22 cellular contexts compared by ENCODE assay signal in genomic region chr2:144683063-144683740, GRCh38.
DNase-seq lines count a peak whose midpoint lies in the region; ATAC-seq and TF ChIP-seq lines count a peak whose summit lies in the region.
"Had no signal": no experiment of that assay in that cellular context is flagged by ENCODE, and none has a peak within 500 bp of the region (broad histone marks: within the 10 kb centered on the region; RNA-seq: fewer than 3 reads in every experiment).

No MANE protein-coding gene starts in this region.

- TF ChIP-seq CTCF in MCF 10A (IDR thresholded peaks at IDR 0.05; ENCODE audit: unreplicated experiment) (no peak), breast epithelium (IDR thresholded peaks at IDR 0.05) (no peak), foreskin keratinocyte (conservative IDR thresholded peaks at IDR 0.05) (no peak)

- H3K27me3 ChIP-seq in breast epithelium: no peaks in the 10 kb centered on the region
- no peaks in the 10 kb centered on the region for H3K27me3 ChIP-seq in foreskin keratinocyte
- H3K27me3 ChIP-seq: gastroesophageal sphincter, upper lobe of left lung had no signal

- H3K4me3 ChIP-seq in breast epithelium: no peak overlapping the region
- H3K4me3 ChIP-seq: gastroesophageal sphincter, upper lobe of left lung had no signal

- no peak overlapping the region for H3K4me3 Mint-ChIP-seq in MCF 10A (ENCODE audit: unreplicated experiment)
- no peak overlapping the region for H3K4me3 Mint-ChIP-seq in stimulated activated naive CD8-positive, alpha-beta T cell treated with anti-CD3 and anti-CD28 coated beads, Interleukin-15, amount 100 ng/mL, for 72 hours
- H3K4me3 Mint-ChIP-seq: activated T-cell treated with anti-CD3 and anti-CD28 coated beads, Interleukin-2, amount 50 U/mL, for 4 hours; mesothelial cell of epicardium; neural crest cell had no signal

- TF ChIP-seq POLR2A in breast epithelium (IDR thresholded peaks at IDR 0.05): no peak

- DNase-seq in MCF 10A (ENCODE audit: unreplicated experiment) (no peak), breast epithelium (ENCODE audit: low spot score in 2 of 2) (no peak), SIG-M5 (lab: John Stamatoyannopoulos, UW) (peak; percentile 36), foreskin keratinocyte (peak in 1 of 2 donors; percentile 45), NCI-H1694 (lab: John Stamatoyannopoulos, UW) (no peak), glomerular visceral epithelial cell (ENCODE audit: extremely low spot score) (no peak)
- DNase-seq in stimulated activated CD4-positive, alpha-beta T cell treated with anti-CD3 and anti-CD28 coated beads, Interleukin-4, amount 100 ng/mL, for 24 hours: no peak
- DNase-seq in stimulated activated naive CD8-positive, alpha-beta T cell treated with anti-CD3 and anti-CD28 coated beads, Interleukin-15, amount 100 ng/mL, for 72 hours: no peak
- DNase-seq: activated naive CD4-positive, alpha-beta T cell treated with Interleukin-2 at 50 U/mL for 16 hours; activated T-cell treated with anti-CD3 and anti-CD28 coated beads, Interleukin-2, amount 50 U/mL, for 4 hours; amygdala; C1 segment of cervical spinal cord; left cardiac atrium; SK-N-SH; stimulated activated CD4-positive, alpha-beta T cell treated with anti-CD3 and anti-CD28 coated beads, Interleukin-4, amount 100 ng/mL, for 4 hours; upper lobe of left lung had no signal

- H3K4me1 ChIP-seq in breast epithelium (no peaks in the 10 kb centered on the region), foreskin keratinocyte (peaks cover 8% of the 10 kb centered on the region)

- no peaks in the 10 kb centered on the region for H3K9me3 ChIP-seq in breast epithelium
- H3K9me3 ChIP-seq: gastroesophageal sphincter, SK-N-SH, upper lobe of left lung had no signal

- H3K36me3 Mint-ChIP-seq in MCF 10A (ENCODE audit: insufficient read depth, unreplicated experiment): no peaks in the 10 kb centered on the region
- H3K36me3 Mint-ChIP-seq: mesothelial cell of epicardium had no signal

- peaks cover 10% of the 10 kb centered on the region for H3K4me1 Mint-ChIP-seq in MCF 10A (ENCODE audit: insufficient read depth, unreplicated experiment)
- no peaks in the 10 kb centered on the region for H3K4me1 Mint-ChIP-seq in stimulated activated naive CD8-positive, alpha-beta T cell treated with anti-CD3 and anti-CD28 coated beads, Interleukin-15, amount 100 ng/mL, for 72 hours

- H3K27me3 Mint-ChIP-seq in MCF 10A (ENCODE audit: insufficient read depth, unreplicated experiment): no peaks in the 10 kb centered on the region
- H3K27me3 Mint-ChIP-seq in stimulated activated naive CD8-positive, alpha-beta T cell treated with anti-CD3 and anti-CD28 coated beads, Interleukin-15, amount 100 ng/mL, for 72 hours: peaks cover 12% of the 10 kb centered on the region

- H3K36me3 ChIP-seq in breast epithelium: no peaks in the 10 kb centered on the region
- H3K36me3 ChIP-seq: gastroesophageal sphincter, upper lobe of left lung had no signal

- CTCF ChIA-PET in MCF 10A (lab: Yijun Ruan, JAX): interaction anchor here (0.5 to 1.0 kb wide), 2 partner anchors 11 to 162 kb away, joined by 3 to 5 read pairs; no protein-coding TSS in a partner anchor

- intact Hi-C loops in MCF 10A (cut with micrococcal nuclease) (loop anchor here (5.0 kb wide), 1 partner anchor 1186 kb away; no protein-coding TSS in a partner anchor), breast epithelium (cut with DNase I; ENCODE audit: low total_unique reads) (no loop called here)

- POLR2A ChIA-PET in MCF 10A (lab: Yijun Ruan, JAX): interaction anchor here (0.9 to 2.3 kb wide), 2 partner anchors 17 to 23 kb away, joined by 3 to 18 read pairs; no protein-coding TSS in a partner anchor

- H3K9me3 Mint-ChIP-seq in MCF 10A (ENCODE audit: unreplicated experiment): no peaks in the 10 kb centered on the region
- no peaks in the 10 kb centered on the region for H3K9me3 Mint-ChIP-seq in stimulated activated naive CD8-positive, alpha-beta T cell treated with anti-CD3 and anti-CD28 coated beads, Interleukin-15, amount 100 ng/mL, for 72 hours
- H3K9me3 Mint-ChIP-seq: activated T-cell treated with anti-CD3 and anti-CD28 coated beads, Interleukin-2, amount 50 U/mL, for 4 hours; mesothelial cell of epicardium; neural crest cell had no signal

- peak; percentile 88 for ATAC-seq in foreskin keratinocyte
- no peak for ATAC-seq in stimulated activated naive CD8-positive, alpha-beta T cell treated with anti-CD3 and anti-CD28 coated beads, Interleukin-15, amount 100 ng/mL, for 72 hours
- ATAC-seq: activated T-cell treated with anti-CD3 and anti-CD28 coated beads, Interleukin-2, amount 50 U/mL, for 4 hours; gastroesophageal sphincter; HCT116; Panc1 had no signal

- H3K27ac ChIP-seq in breast epithelium (no peak overlapping the region), foreskin keratinocyte (no peak overlapping the region)
- H3K27ac ChIP-seq: 22Rv1, gastroesophageal sphincter, upper lobe of left lung had no signal

- peak overlapping the region; percentile 1 for H3K27ac Mint-ChIP-seq in MCF 10A (ENCODE audit: low read depth, unreplicated experiment)
- no peak overlapping the region for H3K27ac Mint-ChIP-seq in stimulated activated naive CD8-positive, alpha-beta T cell treated with anti-CD3 and anti-CD28 coated beads, Interleukin-15, amount 100 ng/mL, for 72 hours
- H3K27ac Mint-ChIP-seq: mesothelial cell of epicardium had no signal

- no TSS peak for BruUV-seq in MCF 10A (replicated peaks; lab: Mats Ljungman, UMichigan)
